1 cellular context compared by ENCODE assay signal in the genomic region with DNA sequence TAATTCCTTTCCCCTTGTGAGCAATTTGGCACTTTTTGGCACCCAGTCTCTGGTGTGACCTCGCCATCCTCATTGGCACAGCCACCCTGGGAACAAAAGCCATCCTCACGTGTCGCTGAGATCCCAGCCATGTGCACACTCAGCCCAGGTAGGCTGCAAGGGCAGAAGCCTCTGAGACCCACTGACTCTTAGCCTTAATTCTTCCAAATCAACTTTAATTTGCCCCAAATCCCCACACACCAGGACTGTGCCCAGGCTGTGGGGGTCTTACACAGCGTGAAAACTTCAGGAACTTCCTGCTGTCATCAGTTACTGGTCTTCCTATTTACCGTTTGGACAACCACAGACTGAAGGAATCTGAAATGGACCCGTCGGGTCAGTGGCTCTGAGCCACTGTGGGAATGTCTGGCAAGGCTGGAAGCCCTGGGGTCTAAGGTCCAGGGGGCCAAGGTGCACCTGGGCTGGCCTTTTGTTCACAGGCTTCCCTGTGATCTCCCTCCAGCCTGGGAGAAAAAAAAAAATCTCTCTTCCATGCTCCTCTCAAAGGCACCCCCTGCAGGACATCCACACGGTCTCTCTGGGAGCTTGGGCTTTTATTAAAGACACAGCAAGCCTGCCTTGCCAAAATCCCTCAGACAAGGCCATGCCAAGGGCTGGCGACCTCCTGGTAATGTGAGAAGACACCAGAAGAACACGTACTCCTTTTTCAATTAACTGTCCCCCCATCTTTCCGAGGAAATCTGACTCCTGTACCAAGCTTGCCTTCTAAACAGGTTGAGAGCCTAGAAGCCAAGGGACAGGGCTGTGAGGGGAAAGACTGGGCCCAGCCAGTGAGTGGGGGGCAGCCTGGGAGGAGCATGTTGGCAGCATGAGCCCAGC.
A peak's percentile ranks its signal among the peaks of the same experiment; 100 is the strongest.
TF ChIP-seq lines count a peak whose summit lies in the region.

No MANE protein-coding gene starts in this region.

TF ChIP-seq in HepG2, 621 proteins besides CTCF, POLR2A, EP300 and RAD21 (continued from another document and continues in another):
- TF ChIP-seq, protein P1, sequence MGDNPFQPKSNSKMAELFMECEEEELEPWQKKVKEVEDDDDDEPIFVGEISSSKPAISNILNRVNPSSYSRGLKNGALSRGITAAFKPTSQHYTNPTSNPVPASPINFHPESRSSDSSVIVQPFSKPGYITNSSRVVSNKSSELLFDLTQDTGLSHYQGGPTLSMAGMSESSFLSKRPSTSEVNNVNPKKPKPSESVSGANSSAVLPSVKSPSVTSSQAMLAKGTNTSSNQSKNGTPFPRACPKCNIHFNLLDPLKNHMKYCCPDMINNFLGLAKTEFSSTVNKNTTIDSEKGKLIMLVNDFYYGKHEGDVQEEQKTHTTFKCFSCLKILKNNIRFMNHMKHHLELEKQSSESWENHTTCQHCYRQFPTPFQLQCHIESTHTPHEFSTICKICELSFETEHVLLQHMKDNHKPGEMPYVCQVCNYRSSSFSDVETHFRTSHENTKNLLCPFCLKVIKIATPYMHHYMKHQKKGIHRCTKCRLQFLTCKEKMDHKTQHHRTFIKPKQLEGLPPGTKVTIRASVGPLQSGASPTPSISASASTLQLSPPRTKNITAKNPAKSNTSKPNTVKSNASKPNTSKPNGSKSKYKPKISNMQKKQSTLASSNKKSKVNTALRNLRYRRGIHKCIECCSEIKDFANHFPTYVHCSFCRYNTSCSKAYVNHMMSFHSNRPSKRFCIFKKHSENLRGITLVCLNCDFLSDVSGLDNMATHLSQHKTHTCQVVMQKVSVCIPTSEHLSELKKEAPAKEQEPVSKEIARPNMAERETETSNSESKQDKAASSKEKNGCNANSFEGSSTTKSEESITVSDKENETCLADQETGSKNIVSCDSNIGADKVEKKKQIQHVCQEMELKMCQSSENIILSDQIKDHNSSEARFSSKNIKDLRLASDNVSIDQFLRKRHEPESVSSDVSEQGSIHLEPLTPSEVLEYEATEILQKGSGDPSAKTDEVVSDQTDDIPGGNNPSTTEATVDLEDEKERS (CRISPR knock-in tag; IDR thresholded peaks at IDR 0.05) = no peak
- TF ChIP-seq, protein P2, sequence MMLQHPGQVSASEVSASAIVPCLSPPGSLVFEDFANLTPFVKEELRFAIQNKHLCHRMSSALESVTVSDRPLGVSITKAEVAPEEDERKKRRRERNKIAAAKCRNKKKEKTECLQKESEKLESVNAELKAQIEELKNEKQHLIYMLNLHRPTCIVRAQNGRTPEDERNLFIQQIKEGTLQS (CRISPR knock-in tag; IDR thresholded peaks at IDR 0.05) = no peak
- TF ChIP-seq, protein P3, sequence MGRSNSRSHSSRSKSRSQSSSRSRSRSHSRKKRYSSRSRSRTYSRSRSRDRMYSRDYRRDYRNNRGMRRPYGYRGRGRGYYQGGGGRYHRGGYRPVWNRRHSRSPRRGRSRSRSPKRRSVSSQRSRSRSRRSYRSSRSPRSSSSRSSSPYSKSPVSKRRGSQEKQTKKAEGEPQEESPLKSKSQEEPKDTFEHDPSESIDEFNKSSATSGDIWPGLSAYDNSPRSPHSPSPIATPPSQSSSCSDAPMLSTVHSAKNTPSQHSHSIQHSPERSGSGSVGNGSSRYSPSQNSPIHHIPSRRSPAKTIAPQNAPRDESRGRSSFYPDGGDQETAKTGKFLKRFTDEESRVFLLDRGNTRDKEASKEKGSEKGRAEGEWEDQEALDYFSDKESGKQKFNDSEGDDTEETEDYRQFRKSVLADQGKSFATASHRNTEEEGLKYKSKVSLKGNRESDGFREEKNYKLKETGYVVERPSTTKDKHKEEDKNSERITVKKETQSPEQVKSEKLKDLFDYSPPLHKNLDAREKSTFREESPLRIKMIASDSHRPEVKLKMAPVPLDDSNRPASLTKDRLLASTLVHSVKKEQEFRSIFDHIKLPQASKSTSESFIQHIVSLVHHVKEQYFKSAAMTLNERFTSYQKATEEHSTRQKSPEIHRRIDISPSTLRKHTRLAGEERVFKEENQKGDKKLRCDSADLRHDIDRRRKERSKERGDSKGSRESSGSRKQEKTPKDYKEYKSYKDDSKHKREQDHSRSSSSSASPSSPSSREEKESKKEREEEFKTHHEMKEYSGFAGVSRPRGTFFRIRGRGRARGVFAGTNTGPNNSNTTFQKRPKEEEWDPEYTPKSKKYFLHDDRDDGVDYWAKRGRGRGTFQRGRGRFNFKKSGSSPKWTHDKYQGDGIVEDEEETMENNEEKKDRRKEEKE (IDR thresholded peaks at IDR 0.05) = no peak
- TF ChIP-seq SP140L (CRISPR knock-in tag; IDR thresholded peaks at IDR 0.05; ENCODE audit: borderline replicate concordance) (no peak), ZNF256 (CRISPR knock-in tag; conservative IDR thresholded peaks at IDR 0.05) (no peak), KMT2A (CRISPR knock-in tag; IDR thresholded peaks at IDR 0.05) (no peak), TOE1 (CRISPR knock-in tag; IDR thresholded peaks at IDR 0.05) (peak; percentile 89; the same call in 1 of the 2 replicates), MBD4 (IDR thresholded peaks at IDR 0.05; ENCODE audit: borderline replicate concordance, low read length) (no peak), KAT7 (CRISPR knock-in tag; IDR thresholded peaks at IDR 0.05; ENCODE audit: borderline replicate concordance) (no peak), MIER3 (CRISPR knock-in tag; IDR thresholded peaks at IDR 0.05; ENCODE audit: borderline replicate concordance) (peak; percentile 49; the same call in 1 of the 2 replicates), CENPT (CRISPR knock-in tag; IDR thresholded peaks at IDR 0.05; ENCODE audit: low read depth) (no peak), ZNF552 (CRISPR knock-in tag; IDR thresholded peaks at IDR 0.05; ENCODE audit: borderline replicate concordance) (no peak), ZNF841 (CRISPR knock-in tag; IDR thresholded peaks at IDR 0.05; ENCODE audit: borderline replicate concordance) (no peak), ZNF652 (CRISPR knock-in tag; IDR thresholded peaks at IDR 0.05; ENCODE audit: borderline replicate concordance, low read depth) (no peak; the same call in 1 of the 2 replicates), ZNF672 (CRISPR knock-in tag; IDR thresholded peaks at IDR 0.05) (no peak), ZNF264 (CRISPR knock-in tag; IDR thresholded peaks at IDR 0.05) (0 out of 2 replicates have a peak, but pooled peaks have one; percentile 52), ZBTB21 (CRISPR knock-in tag; IDR thresholded peaks at IDR 0.05) (no peak), ISX (CRISPR knock-in tag; conservative IDR thresholded peaks at IDR 0.05) (no peak), ZNF570 (CRISPR knock-in tag; IDR thresholded peaks at IDR 0.05; ENCODE audit: borderline replicate concordance) (no peak), ZFP36L2 (CRISPR knock-in tag; IDR thresholded peaks at IDR 0.05) (no peak), GATAD1 (CRISPR knock-in tag; IDR thresholded peaks at IDR 0.05) (peak; percentile 61; the same call in 1 of the 2 replicates), ZNF484 (CRISPR knock-in tag; IDR thresholded peaks at IDR 0.05; ENCODE audit: borderline replicate concordance, low read depth) (no peak), ZNF737 (CRISPR knock-in tag; IDR thresholded peaks at IDR 0.05; ENCODE audit: borderline replicate concordance) (no peak), TOPORS (CRISPR knock-in tag; IDR thresholded peaks at IDR 0.05) (0 out of 2 replicates have a peak, but pooled peaks have one; percentile 34)
- TF ChIP-seq, protein P4, sequence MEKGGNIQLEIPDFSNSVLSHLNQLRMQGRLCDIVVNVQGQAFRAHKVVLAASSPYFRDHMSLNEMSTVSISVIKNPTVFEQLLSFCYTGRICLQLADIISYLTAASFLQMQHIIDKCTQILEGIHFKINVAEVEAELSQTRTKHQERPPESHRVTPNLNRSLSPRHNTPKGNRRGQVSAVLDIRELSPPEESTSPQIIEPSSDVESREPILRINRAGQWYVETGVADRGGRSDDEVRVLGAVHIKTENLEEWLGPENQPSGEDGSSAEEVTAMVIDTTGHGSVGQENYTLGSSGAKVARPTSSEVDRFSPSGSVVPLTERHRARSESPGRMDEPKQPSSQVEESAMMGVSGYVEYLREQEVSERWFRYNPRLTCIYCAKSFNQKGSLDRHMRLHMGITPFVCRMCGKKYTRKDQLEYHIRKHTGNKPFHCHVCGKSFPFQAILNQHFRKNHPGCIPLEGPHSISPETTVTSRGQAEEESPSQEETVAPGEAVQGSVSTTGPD (CRISPR knock-in tag; IDR thresholded peaks at IDR 0.05) = no peak
- TF ChIP-seq, protein P5, sequence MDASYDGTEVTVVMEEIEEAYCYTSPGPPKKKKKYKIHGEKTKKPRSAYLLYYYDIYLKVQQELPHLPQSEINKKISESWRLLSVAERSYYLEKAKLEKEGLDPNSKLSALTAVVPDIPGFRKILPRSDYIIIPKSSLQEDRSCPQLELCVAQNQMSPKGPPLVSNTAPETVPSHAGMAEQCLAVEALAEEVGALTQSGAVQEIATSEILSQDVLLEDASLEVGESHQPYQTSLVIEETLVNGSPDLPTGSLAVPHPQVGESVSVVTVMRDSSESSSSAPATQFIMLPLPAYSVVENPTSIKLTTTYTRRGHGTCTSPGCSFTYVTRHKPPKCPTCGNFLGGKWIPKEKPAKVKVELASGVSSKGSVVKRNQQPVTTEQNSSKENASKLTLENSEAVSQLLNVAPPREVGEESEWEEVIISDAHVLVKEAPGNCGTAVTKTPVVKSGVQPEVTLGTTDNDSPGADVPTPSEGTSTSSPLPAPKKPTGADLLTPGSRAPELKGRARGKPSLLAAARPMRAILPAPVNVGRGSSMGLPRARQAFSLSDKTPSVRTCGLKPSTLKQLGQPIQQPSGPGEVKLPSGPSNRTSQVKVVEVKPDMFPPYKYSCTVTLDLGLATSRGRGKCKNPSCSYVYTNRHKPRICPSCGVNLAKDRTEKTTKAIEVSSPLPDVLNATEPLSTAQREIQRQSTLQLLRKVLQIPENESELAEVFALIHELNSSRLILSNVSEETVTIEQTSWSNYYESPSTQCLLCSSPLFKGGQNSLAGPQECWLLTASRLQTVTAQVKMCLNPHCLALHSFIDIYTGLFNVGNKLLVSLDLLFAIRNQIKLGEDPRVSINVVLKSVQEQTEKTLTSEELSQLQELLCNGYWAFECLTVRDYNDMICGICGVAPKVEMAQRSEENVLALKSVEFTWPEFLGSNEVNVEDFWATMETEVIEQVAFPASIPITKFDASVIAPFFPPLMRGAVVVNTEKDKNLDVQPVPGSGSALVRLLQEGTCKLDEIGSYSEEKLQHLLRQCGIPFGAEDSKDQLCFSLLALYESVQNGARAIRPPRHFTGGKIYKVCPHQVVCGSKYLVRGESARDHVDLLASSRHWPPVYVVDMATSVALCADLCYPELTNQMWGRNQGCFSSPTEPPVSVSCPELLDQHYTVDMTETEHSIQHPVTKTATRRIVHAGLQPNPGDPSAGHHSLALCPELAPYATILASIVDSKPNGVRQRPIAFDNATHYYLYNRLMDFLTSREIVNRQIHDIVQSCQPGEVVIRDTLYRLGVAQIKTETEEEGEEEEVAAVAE (CRISPR knock-in tag; IDR thresholded peaks at IDR 0.05; ENCODE audit: borderline replicate concordance) = no peak
- TF ChIP-seq, protein P6, sequence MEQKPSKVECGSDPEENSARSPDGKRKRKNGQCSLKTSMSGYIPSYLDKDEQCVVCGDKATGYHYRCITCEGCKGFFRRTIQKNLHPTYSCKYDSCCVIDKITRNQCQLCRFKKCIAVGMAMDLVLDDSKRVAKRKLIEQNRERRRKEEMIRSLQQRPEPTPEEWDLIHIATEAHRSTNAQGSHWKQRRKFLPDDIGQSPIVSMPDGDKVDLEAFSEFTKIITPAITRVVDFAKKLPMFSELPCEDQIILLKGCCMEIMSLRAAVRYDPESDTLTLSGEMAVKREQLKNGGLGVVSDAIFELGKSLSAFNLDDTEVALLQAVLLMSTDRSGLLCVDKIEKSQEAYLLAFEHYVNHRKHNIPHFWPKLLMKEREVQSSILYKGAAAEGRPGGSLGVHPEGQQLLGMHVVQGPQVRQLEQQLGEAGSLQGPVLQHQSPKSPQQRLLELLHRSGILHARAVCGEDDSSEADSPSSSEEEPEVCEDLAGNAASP (CRISPR knock-in tag; IDR thresholded peaks at IDR 0.05; ENCODE audit: borderline replicate concordance) = peak; percentile 89
- TF ChIP-seq, protein P7, sequence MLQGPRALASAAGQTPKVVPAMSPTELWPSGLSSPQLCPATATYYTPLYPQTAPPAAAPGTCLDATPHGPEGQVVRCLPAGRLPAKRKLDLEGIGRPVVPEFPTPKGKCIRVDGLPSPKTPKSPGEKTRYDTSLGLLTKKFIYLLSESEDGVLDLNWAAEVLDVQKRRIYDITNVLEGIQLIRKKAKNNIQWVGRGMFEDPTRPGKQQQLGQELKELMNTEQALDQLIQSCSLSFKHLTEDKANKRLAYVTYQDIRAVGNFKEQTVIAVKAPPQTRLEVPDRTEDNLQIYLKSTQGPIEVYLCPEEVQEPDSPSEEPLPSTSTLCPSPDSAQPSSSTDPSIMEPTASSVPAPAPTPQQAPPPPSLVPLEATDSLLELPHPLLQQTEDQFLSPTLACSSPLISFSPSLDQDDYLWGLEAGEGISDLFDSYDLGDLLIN (CRISPR knock-in tag; IDR thresholded peaks at IDR 0.05; ENCODE audit: borderline replicate concordance) = no peak
- TF ChIP-seq, protein P8, sequence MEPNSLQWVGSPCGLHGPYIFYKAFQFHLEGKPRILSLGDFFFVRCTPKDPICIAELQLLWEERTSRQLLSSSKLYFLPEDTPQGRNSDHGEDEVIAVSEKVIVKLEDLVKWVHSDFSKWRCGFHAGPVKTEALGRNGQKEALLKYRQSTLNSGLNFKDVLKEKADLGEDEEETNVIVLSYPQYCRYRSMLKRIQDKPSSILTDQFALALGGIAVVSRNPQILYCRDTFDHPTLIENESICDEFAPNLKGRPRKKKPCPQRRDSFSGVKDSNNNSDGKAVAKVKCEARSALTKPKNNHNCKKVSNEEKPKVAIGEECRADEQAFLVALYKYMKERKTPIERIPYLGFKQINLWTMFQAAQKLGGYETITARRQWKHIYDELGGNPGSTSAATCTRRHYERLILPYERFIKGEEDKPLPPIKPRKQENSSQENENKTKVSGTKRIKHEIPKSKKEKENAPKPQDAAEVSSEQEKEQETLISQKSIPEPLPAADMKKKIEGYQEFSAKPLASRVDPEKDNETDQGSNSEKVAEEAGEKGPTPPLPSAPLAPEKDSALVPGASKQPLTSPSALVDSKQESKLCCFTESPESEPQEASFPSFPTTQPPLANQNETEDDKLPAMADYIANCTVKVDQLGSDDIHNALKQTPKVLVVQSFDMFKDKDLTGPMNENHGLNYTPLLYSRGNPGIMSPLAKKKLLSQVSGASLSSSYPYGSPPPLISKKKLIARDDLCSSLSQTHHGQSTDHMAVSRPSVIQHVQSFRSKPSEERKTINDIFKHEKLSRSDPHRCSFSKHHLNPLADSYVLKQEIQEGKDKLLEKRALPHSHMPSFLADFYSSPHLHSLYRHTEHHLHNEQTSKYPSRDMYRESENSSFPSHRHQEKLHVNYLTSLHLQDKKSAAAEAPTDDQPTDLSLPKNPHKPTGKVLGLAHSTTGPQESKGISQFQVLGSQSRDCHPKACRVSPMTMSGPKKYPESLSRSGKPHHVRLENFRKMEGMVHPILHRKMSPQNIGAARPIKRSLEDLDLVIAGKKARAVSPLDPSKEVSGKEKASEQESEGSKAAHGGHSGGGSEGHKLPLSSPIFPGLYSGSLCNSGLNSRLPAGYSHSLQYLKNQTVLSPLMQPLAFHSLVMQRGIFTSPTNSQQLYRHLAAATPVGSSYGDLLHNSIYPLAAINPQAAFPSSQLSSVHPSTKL (CRISPR knock-in tag; IDR thresholded peaks at IDR 0.05) = peak; percentile 96
- TF ChIP-seq, protein P9, sequence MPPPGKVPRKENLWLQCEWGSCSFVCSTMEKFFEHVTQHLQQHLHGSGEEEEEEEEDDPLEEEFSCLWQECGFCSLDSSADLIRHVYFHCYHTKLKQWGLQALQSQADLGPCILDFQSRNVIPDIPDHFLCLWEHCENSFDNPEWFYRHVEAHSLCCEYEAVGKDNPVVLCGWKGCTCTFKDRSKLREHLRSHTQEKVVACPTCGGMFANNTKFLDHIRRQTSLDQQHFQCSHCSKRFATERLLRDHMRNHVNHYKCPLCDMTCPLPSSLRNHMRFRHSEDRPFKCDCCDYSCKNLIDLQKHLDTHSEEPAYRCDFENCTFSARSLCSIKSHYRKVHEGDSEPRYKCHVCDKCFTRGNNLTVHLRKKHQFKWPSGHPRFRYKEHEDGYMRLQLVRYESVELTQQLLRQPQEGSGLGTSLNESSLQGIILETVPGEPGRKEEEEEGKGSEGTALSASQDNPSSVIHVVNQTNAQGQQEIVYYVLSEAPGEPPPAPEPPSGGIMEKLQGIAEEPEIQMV (CRISPR knock-in tag; IDR thresholded peaks at IDR 0.05; ENCODE audit: low read depth) = peak; percentile 75; the same call in 1 of the 2 replicates
- TF ChIP-seq, protein P10, sequence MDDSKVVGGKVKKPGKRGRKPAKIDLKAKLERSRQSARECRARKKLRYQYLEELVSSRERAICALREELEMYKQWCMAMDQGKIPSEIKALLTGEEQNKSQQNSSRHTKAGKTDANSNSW (CRISPR knock-in tag; IDR thresholded peaks at IDR 0.05; ENCODE audit: borderline replicate concordance) = no peak
